Comparison of ENCODE assay signal across 8 cellular contexts in the genomic region with DNA sequence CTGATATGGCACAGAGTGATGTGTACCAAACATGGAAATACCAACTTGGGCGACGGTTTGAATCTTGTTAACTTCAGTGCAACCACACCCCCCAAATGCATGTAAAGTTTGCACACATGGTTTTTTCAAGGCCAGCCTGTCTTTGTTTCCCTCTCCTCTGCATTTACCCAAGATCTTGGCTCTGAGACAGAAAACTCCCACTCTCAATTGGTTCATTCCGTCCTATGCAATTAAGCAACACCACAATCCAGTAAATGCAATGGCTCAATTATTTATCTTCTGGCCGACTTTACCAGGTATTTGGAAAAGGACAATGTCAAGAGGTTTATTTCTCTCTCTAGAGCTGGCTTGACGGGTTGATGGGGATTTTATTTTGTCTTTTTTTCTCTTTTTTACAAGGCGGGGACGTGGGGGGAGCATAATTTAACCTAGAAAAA. TPM values are rescaled to one million over a fixed set of nuclear protein-coding genes. Genes with fewer than 3 reads are reported as not detected.
A peak's percentile ranks its signal among the peaks of the same experiment; 100 is the strongest.
DNase-seq lines count a peak whose midpoint lies in the region; ATAC-seq, FAIRE-seq and TF ChIP-seq lines count a peak whose summit lies in the region.

No MANE protein-coding gene starts in this region.

- peak overlapping the region; percentile 94 for H3K4me3 Mint-ChIP-seq in stimulated activated naive CD8-positive, alpha-beta T cell treated with anti-CD3 and anti-CD28 coated beads, Interleukin-15, Interleukin-2, amounts not matched to agents 100 ng/mL and 50 ng/mL, for 24 hours
- peak overlapping the region; percentile 94 to 98 (median 95) for H3K4me3 Mint-ChIP-seq in nephron

- peaks cover 71% of the 10 kb centered on the region for H3K4me1 Mint-ChIP-seq in stimulated activated naive CD8-positive, alpha-beta T cell treated with anti-CD3 and anti-CD28 coated beads, Interleukin-15, Interleukin-2, amounts not matched to agents 100 ng/mL and 50 ng/mL, for 24 hours (ENCODE audit: low read depth)
- H3K4me1 Mint-ChIP-seq in nephron, result peaks cover 31% of the 10 kb centered on the region

- H3K9me1 ChIP-seq in endothelial cell of umbilical vein (replicated peaks; ENCODE audit: control insufficient read depth, extremely low read depth, insufficient read depth, low read length), result no peaks in the 10 kb centered on the region

- CTCF ChIA-PET in endothelial cell of umbilical vein (lab: Charles Lee), result interaction anchor here (1.0 to 1.6 kb wide), 2 partner anchors 58 to 75 kb away, joined by 4 to 8 read pairs; no protein-coding TSS in a partner anchor

- ATAC-seq in stimulated activated naive CD8-positive, alpha-beta T cell treated with anti-CD3 and anti-CD28 coated beads, Interleukin-15, Interleukin-2, amounts not matched to agents 100 U/mL and 50 U/mL, for 24 hours, result no peak
- ATAC-seq in HG02763 (IDR thresholded peaks at IDR 0.05; ENCODE audit: unreplicated experiment) (no peak), GM19328 (IDR thresholded peaks at IDR 0.05; ENCODE audit: unreplicated experiment) (no peak)

- POLR2A ChIA-PET in endothelial cell of umbilical vein (lab: Charles Lee), result no interaction called here

- no peak for TF ChIP-seq POLR2A in endothelial cell of umbilical vein (IDR thresholded peaks at IDR 0.05; ENCODE audit: low read depth, low read length)

- DNase-seq in stimulated activated naive CD8-positive, alpha-beta T cell treated with anti-CD3 and anti-CD28 coated beads, Interleukin-15, Interleukin-2, amounts not matched to agents 100 U/mL and 50 U/mL, for 24 hours, result no peak
- DNase-seq in SJSA1 (ENCODE audit: low read depth in 1 of 2, low spot score in 2 of 2) (no peak), endothelial cell of umbilical vein (ENCODE audit: low read depth, low spot score) (peak; percentile 64)
- DNase-seq in effector CD8-positive, alpha-beta T cell (lab: John Stamatoyannopoulos, UW), result no peak

- peaks cover 15% of the 10 kb centered on the region for H3K4me1 ChIP-seq in SJSA1 (replicated peaks)
- H3K4me1 ChIP-seq in endothelial cell of umbilical vein (ENCODE audit: control insufficient read depth, extremely low read depth, insufficient read depth, low read length), result peaks cover 21% of the 10 kb centered on the region

- intact Hi-C loops in endothelial cell of umbilical vein (cut with micrococcal nuclease), result loop anchor here (1.0 to 5.0 kb wide), 2 partner anchors 8 to 40 kb away; no protein-coding TSS in a partner anchor

- H4K20me1 ChIP-seq in endothelial cell of umbilical vein (replicated peaks; ENCODE audit: control insufficient read depth, extremely low read depth, insufficient read depth, low read length), result peaks cover 5% of the 10 kb centered on the region

- H3K79me2 ChIP-seq in endothelial cell of umbilical vein (ENCODE audit: control insufficient read depth, insufficient read depth, low read length), result peaks cover 50% of the 10 kb centered on the region

- BruUV-seq in endothelial cell of umbilical vein (replicated peaks; lab: Mats Ljungman, UMichigan), result TSS peak; percentile 41

- H3K36me3 ChIP-seq in SJSA1, result peaks cover 6% of the 10 kb centered on the region
- no peaks in the 10 kb centered on the region for H3K36me3 ChIP-seq in endothelial cell of umbilical vein (ENCODE audit: control insufficient read depth in 2 of 2, extremely low read depth in 1 of 2, insufficient read depth in 2 of 2, low read length in 2 of 2)

- peak overlapping the region; percentile 85 for H3K27ac ChIP-seq in SJSA1
- peak overlapping the region; percentile 74 for H3K27ac ChIP-seq in endothelial cell of umbilical vein (ENCODE audit: insufficient read depth, low read depth, low read length)

- peak; percentile 63 for FAIRE-seq in endothelial cell of umbilical vein (lab: Jason Lieb, UNC)

- H3K27me3 Mint-ChIP-seq in stimulated activated naive CD8-positive, alpha-beta T cell treated with anti-CD3 and anti-CD28 coated beads, Interleukin-15, Interleukin-2, amounts not matched to agents 100 ng/mL and 50 ng/mL, for 24 hours, result no peaks in the 10 kb centered on the region
- H3K27me3 Mint-ChIP-seq in nephron (ENCODE audit: low read depth), result no peaks in the 10 kb centered on the region

- no peaks in the 10 kb centered on the region for H3K9me3 Mint-ChIP-seq in stimulated activated naive CD8-positive, alpha-beta T cell treated with anti-CD3 and anti-CD28 coated beads, Interleukin-15, Interleukin-2, amounts not matched to agents 100 ng/mL and 50 ng/mL, for 24 hours
- no peaks in the 10 kb centered on the region for H3K9me3 Mint-ChIP-seq in nephron

- H3K4me2 ChIP-seq in endothelial cell of umbilical vein (ENCODE audit: insufficient read depth, low read length), result peak overlapping the region; percentile 98

- H3K27me3 ChIP-seq in SJSA1 (replicated peaks), result no peaks in the 10 kb centered on the region
- no peaks in the 10 kb centered on the region for H3K27me3 ChIP-seq in endothelial cell of umbilical vein (ENCODE audit: control insufficient read depth in 2 of 2, insufficient read depth in 2 of 2, low read length in 2 of 2)

- H3K27ac Mint-ChIP-seq in stimulated activated naive CD8-positive, alpha-beta T cell treated with anti-CD3 and anti-CD28 coated beads, Interleukin-15, Interleukin-2, amounts not matched to agents 100 ng/mL and 50 ng/mL, for 24 hours, result peak overlapping the region; percentile 100
- H3K27ac Mint-ChIP-seq in nephron, result peak overlapping the region; percentile 93 to 95 (median 95)

- H3K9me3 ChIP-seq in SJSA1 (replicated peaks), result no peaks in the 10 kb centered on the region
- H3K9me3 ChIP-seq in endothelial cell of umbilical vein (replicated peaks; ENCODE audit: control insufficient read depth, insufficient read depth, low read length), result no peaks in the 10 kb centered on the region

- TF ChIP-seq CTCF in endothelial cell of umbilical vein (IDR thresholded peaks at IDR 0.05; ENCODE audit: extremely low read depth in 1 of 2, insufficient read depth in 1 of 2, low read depth in 1 of 2, low read length in 2 of 2) (no peak), nephron (IDR thresholded peaks at IDR 0.05; ENCODE audit: unreplicated experiment in 3 of 3) (no peak)

- peak overlapping the region; percentile 70 for H3K4me3 ChIP-seq in SJSA1
- peak overlapping the region; percentile 41 to 89 (median 55) for H3K4me3 ChIP-seq in endothelial cell of umbilical vein (replicated peaks in 1 of 3; ENCODE audit: insufficient read depth in 1 of 3, low read depth in 1 of 3, low read length in 3 of 3)

- dilution Hi-C loops in endothelial cell of umbilical vein (cut with MboI; ENCODE audit: extremely low pct_ligation_motif_present, low sequenced_read_pairs), result no loop called here

- no peak overlapping the region for H2AFZ ChIP-seq in endothelial cell of umbilical vein (ENCODE audit: low read depth, low read length)

- H3K36me3 Mint-ChIP-seq in stimulated activated naive CD8-positive, alpha-beta T cell treated with anti-CD3 and anti-CD28 coated beads, Interleukin-15, Interleukin-2, amounts not matched to agents 100 ng/mL and 50 ng/mL, for 24 hours (ENCODE audit: low read depth), result peaks cover 35% of the 10 kb centered on the region
- H3K36me3 Mint-ChIP-seq in nephron (ENCODE audit: low read depth), result peaks cover 6% of the 10 kb centered on the region

- peak overlapping the region; percentile 85 for H3K9ac ChIP-seq in endothelial cell of umbilical vein (replicated peaks; ENCODE audit: extremely low read depth, insufficient read depth, low read length)

TF ChIP-seq in endothelial cell of umbilical vein, 7 proteins besides CTCF, POLR2A, EP300 and RAD21:
- TF ChIP-seq, protein P1, sequence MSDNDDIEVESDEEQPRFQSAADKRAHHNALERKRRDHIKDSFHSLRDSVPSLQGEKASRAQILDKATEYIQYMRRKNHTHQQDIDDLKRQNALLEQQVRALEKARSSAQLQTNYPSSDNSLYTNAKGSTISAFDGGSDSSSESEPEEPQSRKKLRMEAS (IDR thresholded peaks at IDR 0.05; ENCODE audit: insufficient read depth, insufficient read length), result no peak
- no peak for TF ChIP-seq FOS (IDR thresholded peaks at IDR 0.05; ENCODE audit: borderline replicate concordance, insufficient read depth, low read length)
- TF ChIP-seq GATA2 (IDR thresholded peaks at IDR 0.05; ENCODE audit: insufficient read depth, insufficient read length, low read depth, low read length), result no peak
- TF ChIP-seq JUN (IDR thresholded peaks at IDR 0.05; ENCODE audit: borderline replicate concordance, insufficient read depth, insufficient read length, low read depth), result no peak
- no peak for TF ChIP-seq MYC (IDR thresholded peaks at IDR 0.05; ENCODE audit: low read depth, low read length)
- no peak for TF ChIP-seq EZH2 (IDR thresholded peaks at IDR 0.05; ENCODE audit: borderline replicate concordance, low read depth, low read length, severe bottlenecking)
- no peak for TF ChIP-seq POLR2AphosphoS5 (IDR thresholded peaks at IDR 0.05; ENCODE audit: insufficient read depth, low read depth, low read length)

RNA-seq across cellular contexts. Expression of a gene that starts 1.0 kb away (rescaled TPM):
- total RNA-seq in SJSA1 (2014; rRNA removed; shearing (Covaris generic)), result 41.1 and 65.8 TPM in 2 replicates
- total RNA-seq in endothelial cell of umbilical vein, result 108 and 124 TPM in 2 replicates
- 48.2 and 59.1 TPM in 2 replicates for polyA plus RNA-seq in endothelial cell of umbilical vein
- 53.0 and 53.1 TPM in 2 replicates for polyA plus RNA-seq in endothelial cell of umbilical vein (2011; cell fraction: cytosol; rRNA removed)
- polyA plus RNA-seq in endothelial cell of umbilical vein (2011; cell fraction: nucleus; rRNA removed), result 102 and 117 TPM in 2 replicates
- 74.6 and 78.3 TPM in 2 replicates for polyA plus RNA-seq in endothelial cell of umbilical vein (2012)
- polyA minus RNA-seq in endothelial cell of umbilical vein, result 130 and 144 TPM in 2 replicates
- 55.0 TPM for polyA minus RNA-seq in endothelial cell of umbilical vein (2011; cell fraction: cytosol; rRNA and poly(A)+ RNA removed)
- 64.6 and 75.9 TPM in 2 replicates for polyA minus RNA-seq in endothelial cell of umbilical vein (2011; cell fraction: nucleus; rRNA and poly(A)+ RNA removed)

RNA-seq across cellular contexts. Expression of a gene that starts 35.8 kb away (rescaled TPM):
- total RNA-seq in SJSA1 (2014; rRNA removed; shearing (Covaris generic)), result 319 and 331 TPM in 2 replicates
- 663 and 684 TPM in 2 replicates for total RNA-seq in endothelial cell of umbilical vein
- polyA plus RNA-seq in endothelial cell of umbilical vein, result 292 and 303 TPM in 2 replicates
- 292 and 325 TPM in 2 replicates for polyA plus RNA-seq in endothelial cell of umbilical vein (2011; cell fraction: cytosol; rRNA removed)
- polyA plus RNA-seq in endothelial cell of umbilical vein (2011; cell fraction: nucleus; rRNA removed), result 136 and 153 TPM in 2 replicates
- 489 and 555 TPM in 2 replicates for polyA plus RNA-seq in endothelial cell of umbilical vein (2012)
- 263 and 271 TPM in 2 replicates for polyA minus RNA-seq in endothelial cell of umbilical vein
- 99.5 TPM for polyA minus RNA-seq in endothelial cell of umbilical vein (2011; cell fraction: cytosol; rRNA and poly(A)+ RNA removed)
- polyA minus RNA-seq in endothelial cell of umbilical vein (2011; cell fraction: nucleus; rRNA and poly(A)+ RNA removed), result 60.6 and 86.5 TPM in 2 replicates
